In genomic region chr5:142817031-142817430, GRCh38 we compare ENCODE assay signal across 15 cellular contexts. TPM values are rescaled to one million over a fixed set of nuclear protein-coding genes. Genes with fewer than 3 reads are reported as not detected.
DNase-seq lines count a peak whose midpoint lies in the region; ATAC-seq, FAIRE-seq and TF ChIP-seq lines count a peak whose summit lies in the region.
"Had no signal": no experiment of that assay in that cellular context is flagged by ENCODE, and none has a peak within 500 bp of the region (broad histone marks: within the 10 kb centered on the region; RNA-seq: fewer than 3 reads in every experiment).

No MANE protein-coding gene starts in this region.

- CTCF ChIA-PET in HepG2 (lab: Yijun Ruan, JAX; ENCODE audit: low intra/inter-chr PET ratio, low total read pairs), result no interaction called here

- no peak for DNase-seq in HepG2 (ENCODE audit: low spot score)
- peak; percentile 66 for DNase-seq in cerebellar cortex (ENCODE audit: low spot score)
- DNase-seq in neural progenitor cell (ENCODE audit: low spot score), result no peak
- DNase-seq in uterus, result no peak
- no peak for DNase-seq in NCI-H2029 (lab: John Stamatoyannopoulos, UW)
- no peak for DNase-seq in NCI-H187 (lab: John Stamatoyannopoulos, UW)
- no peak for DNase-seq in activated CD4-positive, CD25-positive, alpha-beta regulatory T cell (lab: John Stamatoyannopoulos, UW)
- DNase-seq: activated gamma-delta T cell treated with Interleukin-2 at 50 U/mL for 16 hours, naive B cell, NCI-H2081 treated with DMSO at 0.1 percent for 48 hours, NCI-H526 treated with DMSO at 0.1 percent for 48 hours, T1000 had no signal

- no peaks in the 10 kb centered on the region for H3F3A ChIP-seq in neural progenitor cell (ENCODE audit: low read depth)

- TF ChIP-seq EP300 in HepG2 (IDR thresholded peaks at IDR 0.05; ENCODE audit: low read depth in 2 of 2, low read length in 2 of 2) (no peak), HepG2 (CRISPR knock-in tag; IDR thresholded peaks at IDR 0.05; ENCODE audit: borderline replicate concordance) (no peak)

- intact Hi-C loops in HepG2 (cut with micrococcal nuclease; ENCODE audit: unreplicated experiment) (no loop called here), uterus (cut with DNase I; ENCODE audit: low total_unique reads) (no loop called here)

- no peak for TF ChIP-seq CTCF in liver (IDR thresholded peaks at IDR 0.05; ENCODE audit: low read depth, low read length, missing input control)
- TF ChIP-seq CTCF in HepG2 (CRISPR knock-in tag; IDR thresholded peaks at IDR 0.05), result no peak
- no peak for TF ChIP-seq CTCF in neural progenitor cell (IDR thresholded peaks at IDR 0.05)
- no peak for TF ChIP-seq CTCF in uterus (IDR thresholded peaks at IDR 0.05)

- no peak overlapping the region for H3K4me3 Mint-ChIP-seq in neural progenitor cell
- H3K4me3 Mint-ChIP-seq: naive B cell had no signal

- POLR2A ChIA-PET in HepG2 (lab: Yijun Ruan, JAX), result no interaction called here

- H3K27ac ChIP-seq in liver (ENCODE audit: low read depth in 1 of 2, low read length in 2 of 2) (peak overlapping the region; percentile 14 to 68), HepG2 (ENCODE audit: extremely low read length, insufficient read depth, low read length) (no peak overlapping the region), neural progenitor cell (no peak overlapping the region), uterus (peak overlapping the region; percentile 54 to 56)
- H3K27ac ChIP-seq: HL-60 had no signal

- peak overlapping the region; percentile 25 for H3K27ac Mint-ChIP-seq in neural progenitor cell

- H3K4me1 Mint-ChIP-seq in neural progenitor cell, result peaks cover 5% of the 10 kb centered on the region

- TF ChIP-seq POLR2A in HepG2 (IDR thresholded peaks at IDR 0.05; ENCODE audit: insufficient read depth in 1 of 2, low read depth in 2 of 2, low read length in 2 of 2) (no peak), uterus (IDR thresholded peaks at IDR 0.05) (no peak)

- TF ChIP-seq RAD21 in liver (IDR thresholded peaks at IDR 0.05) (no peak), HepG2 (CRISPR knock-in tag; IDR thresholded peaks at IDR 0.05) (no peak)

- no peaks in the 10 kb centered on the region for H3K9me3 ChIP-seq in liver (ENCODE audit: control insufficient read depth in 4 of 4, low read length in 3 of 4)
- H3K9me3 ChIP-seq in HepG2 (ENCODE audit: low read length), result no peaks in the 10 kb centered on the region
- no peaks in the 10 kb centered on the region for H3K9me3 ChIP-seq in neural progenitor cell (ENCODE audit: low read depth)
- no peaks in the 10 kb centered on the region for H3K9me3 ChIP-seq in uterus

- H2AFZ ChIP-seq in HepG2 (ENCODE audit: low read length) (no peak overlapping the region), neural progenitor cell (replicated peaks) (no peak overlapping the region)

- H4K20me1 ChIP-seq in HepG2 (ENCODE audit: insufficient read depth, low read length) (no peaks in the 10 kb centered on the region), neural progenitor cell (ENCODE audit: low read depth) (no peaks in the 10 kb centered on the region)

- H3K9ac ChIP-seq in liver (ENCODE audit: low read depth in 1 of 2, low read length in 2 of 2), result no peak overlapping the region
- no peak overlapping the region for H3K9ac ChIP-seq in HepG2 (ENCODE audit: insufficient read depth, low read depth, low read length)
- H3K9ac ChIP-seq in neural progenitor cell, result no peak overlapping the region

- 94% methylated on average over 1 of the region's 1 CpG for WGBS in liver
- 100% methylated on average over 1 of the region's 1 CpG for WGBS in HepG2 (ENCODE audit: low lambda C conversion rate)

- peaks cover 2% of the 10 kb centered on the region for H3K27me3 Mint-ChIP-seq in neural progenitor cell (ENCODE audit: insufficient read depth, low read depth)
- H3K27me3 Mint-ChIP-seq: naive B cell had no signal

- H3K4me3 ChIP-seq in liver (ENCODE audit: low read depth in 1 of 3, low read length in 3 of 3) (no peak overlapping the region), HepG2 (replicated peaks in 1 of 3; ENCODE audit: insufficient read depth in 1 of 3, low read depth in 2 of 3, low read length in 3 of 3) (no peak overlapping the region), neural progenitor cell (no peak overlapping the region), uterus (no peak overlapping the region)
- H3K4me3 ChIP-seq: coronary artery had no signal

- H3K4me2 ChIP-seq in HepG2 (ENCODE audit: low read depth, low read length) (no peak overlapping the region), neural progenitor cell (no peak overlapping the region)

- no TSS peak for BruUV-seq in HepG2 (replicated peaks; lab: Mats Ljungman, UMichigan)

- H3K4me1 ChIP-seq in liver (ENCODE audit: control insufficient read depth in 4 of 4, insufficient read depth in 4 of 4, low read length in 3 of 4) (peaks cover 9 to 61% (median 44%) of the 10 kb centered on the region in 4 donors), HepG2 (ENCODE audit: insufficient read depth, low read length) (peaks cover 82% of the 10 kb centered on the region), neural progenitor cell (peaks cover 3% of the 10 kb centered on the region), uterus (peaks cover 4 to 8% of the 10 kb centered on the region in 2 donors)

- no peak for ATAC-seq in HepG2

- H3K79me2 ChIP-seq in HepG2 (ENCODE audit: insufficient read depth, low read length) (peaks cover 24% of the 10 kb centered on the region), neural progenitor cell (ENCODE audit: low read depth) (no peaks in the 10 kb centered on the region)

- FAIRE-seq in HepG2 (lab: Jason Lieb, UNC), result no peak

- peaks cover 5% of the 10 kb centered on the region for H3K9me3 Mint-ChIP-seq in neural progenitor cell
- H3K9me3 Mint-ChIP-seq: naive B cell had no signal

- peaks cover 1% of the 10 kb centered on the region for H3K36me3 Mint-ChIP-seq in neural progenitor cell

- no peaks in the 10 kb centered on the region for H3K36me3 ChIP-seq in liver (ENCODE audit: control insufficient read depth in 4 of 4, insufficient read depth in 3 of 4, low read depth in 1 of 4, low read length in 3 of 4)
- H3K36me3 ChIP-seq in HepG2 (replicated peaks in 1 of 2; ENCODE audit: control insufficient read depth in 1 of 2, insufficient read depth in 2 of 2, low read length in 2 of 2), result no peaks in the 10 kb centered on the region
- H3K36me3 ChIP-seq in neural progenitor cell, result no peaks in the 10 kb centered on the region
- no peaks in the 10 kb centered on the region for H3K36me3 ChIP-seq in uterus

- in situ Hi-C loops in HepG2 (cut with HindIII; ENCODE audit: extremely low pct_ligation_motif_present, low pct_unique_long_range_greater_than_20kb), result no loop called here

- H3K27me3 ChIP-seq in liver (ENCODE audit: control insufficient read depth in 4 of 4, insufficient read depth in 4 of 4, low read length in 3 of 4), result no peaks in the 10 kb centered on the region
- H3K27me3 ChIP-seq in HepG2 (ENCODE audit: control insufficient read depth in 1 of 2, insufficient read depth in 2 of 2, low read length in 2 of 2), result no peaks in the 10 kb centered on the region
- H3K27me3 ChIP-seq in neural progenitor cell, result no peaks in the 10 kb centered on the region
- H3K27me3 ChIP-seq in uterus, result no peaks in the 10 kb centered on the region

TF ChIP-seq in liver, 16 proteins besides CTCF, POLR2A, EP300 and RAD21 (continues in another document):
- TF ChIP-seq, protein P1, sequence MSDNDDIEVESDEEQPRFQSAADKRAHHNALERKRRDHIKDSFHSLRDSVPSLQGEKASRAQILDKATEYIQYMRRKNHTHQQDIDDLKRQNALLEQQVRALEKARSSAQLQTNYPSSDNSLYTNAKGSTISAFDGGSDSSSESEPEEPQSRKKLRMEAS (IDR thresholded peaks at IDR 0.05), result no peak
- TF ChIP-seq, protein P2, sequence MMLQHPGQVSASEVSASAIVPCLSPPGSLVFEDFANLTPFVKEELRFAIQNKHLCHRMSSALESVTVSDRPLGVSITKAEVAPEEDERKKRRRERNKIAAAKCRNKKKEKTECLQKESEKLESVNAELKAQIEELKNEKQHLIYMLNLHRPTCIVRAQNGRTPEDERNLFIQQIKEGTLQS (IDR thresholded peaks at IDR 0.05), result no peak
- TF ChIP-seq FOXA1 (IDR thresholded peaks at IDR 0.05), result no peak

TF ChIP-seq in HepG2, 621 proteins besides CTCF, POLR2A, EP300 and RAD21:
- no peak for TF ChIP-seq TBL1XR1 (IDR thresholded peaks at IDR 0.05; ENCODE audit: borderline replicate concordance, low read length, partially characterized antibody)
- TF ChIP-seq ZNF776 (CRISPR knock-in tag; IDR thresholded peaks at IDR 0.05), result no peak
- no peak for TF ChIP-seq MXI1 (IDR thresholded peaks at IDR 0.05; ENCODE audit: borderline replicate concordance, low read depth, low read length)
- TF ChIP-seq KDM3A (CRISPR knock-in tag; IDR thresholded peaks at IDR 0.05; ENCODE audit: low read depth), result no peak
- no peak for TF ChIP-seq KDM5A (IDR thresholded peaks at IDR 0.05; ENCODE audit: borderline replicate concordance, low read length)
- TF ChIP-seq ZNF468 (CRISPR knock-in tag; IDR thresholded peaks at IDR 0.05), result no peak

RNA-seq across cellular contexts. Expression of gene ARHGAP26, which starts 46.9 kb away (rescaled TPM):
- 10 to 100 TPM in 1 of 2 donors, 1 to 10 TPM in 1; 4.4 to 16.7 TPM for total RNA-seq in liver
- 1 to 10 TPM; 1.8 to 3.9 TPM for polyA plus RNA-seq in liver
- 11.9 and 18.2 TPM in 2 replicates for total RNA-seq in HepG2 (2016; rRNA removed; fragmentation: Illumina TruSeq; extraction: Trizol)
- total RNA-seq in HepG2 (2016; cell fraction: cytosol; rRNA removed; fragmentation: Illumina TruSeq; extraction: Trizol; ENCODE audit: low read depth), result 19.7 and 23.1 TPM in 2 replicates
- 13.7 and 16.7 TPM in 2 replicates for total RNA-seq in HepG2 (2016; cell fraction: insoluble cytoplasmic fraction; rRNA removed; fragmentation: Illumina TruSeq; extraction: Trizol)
- 6.8 and 8.5 TPM in 2 replicates for total RNA-seq in HepG2 (2016; cell fraction: membrane; rRNA removed; fragmentation: Illumina TruSeq; extraction: Trizol)
- 81.5 and 87.1 TPM in 2 replicates for total RNA-seq in HepG2 (2016; cell fraction: nucleus; rRNA removed; fragmentation: Illumina TruSeq; extraction: Trizol)
- 9.1 and 9.6 TPM in 2 replicates for polyA plus RNA-seq in HepG2 (2011; rRNA removed)
- polyA plus RNA-seq in HepG2 (2011; cell fraction: cytosol; rRNA removed), result 2.5 and 2.7 TPM in 2 replicates
- polyA plus RNA-seq in HepG2 (2011; cell fraction: nucleus; rRNA removed), result 27.9 and 47.7 TPM in 2 replicates
- 8.8 and 10.3 TPM in 2 replicates for polyA plus RNA-seq in HepG2 (2012)
- 0.63 and 0.71 TPM in 2 replicates for polyA plus RNA-seq in HepG2 (2016; cell fraction: cytosol; fragmentation: Illumina TruSeq; extraction: Trizol; ENCODE audit: low read depth)
- polyA plus RNA-seq in HepG2 (2016; cell fraction: insoluble cytoplasmic fraction; fragmentation: Illumina TruSeq; extraction: Trizol; ENCODE audit: low read depth), result 8.9 and 9.9 TPM in 2 replicates
- polyA plus RNA-seq in HepG2 (2016; cell fraction: membrane; fragmentation: Illumina TruSeq; extraction: Trizol; ENCODE audit: low read depth), result 1.4 and 1.7 TPM in 2 replicates
- polyA plus RNA-seq in HepG2 (2016; cell fraction: nucleus; fragmentation: Illumina TruSeq; extraction: Trizol; ENCODE audit: insufficient read depth, low read depth), result 34.1 and 38.4 TPM in 2 replicates
- polyA minus RNA-seq in HepG2 (2011; rRNA and poly(A)+ RNA removed; ENCODE audit: low replicate concordance), result 7.2 and 23.4 TPM in 2 replicates
- 6.4 TPM in 2 replicates for polyA minus RNA-seq in HepG2 (2011; cell fraction: cytosol; rRNA and poly(A)+ RNA removed)
- 87.8 and 98.5 TPM in 2 replicates for polyA minus RNA-seq in HepG2 (2011; cell fraction: nucleus; rRNA and poly(A)+ RNA removed)
- total RNA-seq in neural progenitor cell (ENCODE audit: low replicate concordance), result 7.0 and 14.5 TPM in 2 replicates
- total RNA-seq in uterus, result 10 to 100 TPM; 12.4 to 49.5 (median 31.8) TPM

Comparison
In these comparisons a context has a peak if more than half of its experiments do, and no peak if none do; other contexts are left out.
1. H3K27ac ChIP-seq: peak in liver (2 of 2) and uterus (2 of 2); none in HepG2 (single experiment) and neural progenitor cell (single experiment).